ENCODE assay signal across 1 cellular context in the genomic region with DNA sequence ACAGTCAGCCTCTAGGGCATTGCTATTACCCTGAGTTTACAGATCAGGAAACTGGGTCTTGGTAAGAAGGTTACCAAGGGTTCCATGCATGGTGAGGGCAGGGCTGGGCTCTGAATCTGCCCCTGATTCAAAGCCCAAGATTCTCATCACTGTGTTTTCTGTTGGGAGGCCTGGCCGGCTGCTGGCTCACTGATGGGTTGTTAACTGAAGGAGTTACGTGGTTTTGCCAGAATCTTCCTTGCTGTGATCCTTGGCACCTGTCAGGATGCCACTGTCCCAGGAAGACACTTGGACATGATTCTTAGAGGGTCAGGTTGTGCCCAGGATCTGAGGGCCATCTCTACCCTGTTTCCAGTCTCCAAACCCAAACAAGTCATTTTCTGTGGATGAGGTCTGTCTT.
TF ChIP-seq lines count a peak whose summit lies in the region.

No MANE protein-coding gene starts in this region.

TF ChIP-seq in H1, 55 proteins besides CTCF, POLR2A, EP300 and RAD21 (continued from another document):
- TF ChIP-seq CBX5 (IDR thresholded peaks at IDR 0.05; ENCODE audit: low read depth, low read length) (no peak), KDM1A (IDR thresholded peaks at IDR 0.05; ENCODE audit: borderline replicate concordance, low read length) (no peak), CHD1 (IDR thresholded peaks at IDR 0.05; ENCODE audit: low read depth, low read length) (no peak), NRF1 (IDR thresholded peaks at IDR 0.05; ENCODE audit: low read depth, low read length) (no peak), RNF2 (IDR thresholded peaks at IDR 0.05; ENCODE audit: borderline replicate concordance, low read depth, low read length, missing control alignments, poor library complexity, severe bottlenecking) (no peak), HDAC2 (IDR thresholded peaks at IDR 0.05; ENCODE audit: borderline replicate concordance in 1 of 2, low read depth in 2 of 2, low read length in 2 of 2) (no peak), JUN (IDR thresholded peaks at IDR 0.05; ENCODE audit: low read depth, low read length) (no peak), CEBPB (IDR thresholded peaks at IDR 0.05; ENCODE audit: low read depth, low read length) (no peak)
